ENCODE assay signal across 21 cellular contexts in the genomic region with DNA sequence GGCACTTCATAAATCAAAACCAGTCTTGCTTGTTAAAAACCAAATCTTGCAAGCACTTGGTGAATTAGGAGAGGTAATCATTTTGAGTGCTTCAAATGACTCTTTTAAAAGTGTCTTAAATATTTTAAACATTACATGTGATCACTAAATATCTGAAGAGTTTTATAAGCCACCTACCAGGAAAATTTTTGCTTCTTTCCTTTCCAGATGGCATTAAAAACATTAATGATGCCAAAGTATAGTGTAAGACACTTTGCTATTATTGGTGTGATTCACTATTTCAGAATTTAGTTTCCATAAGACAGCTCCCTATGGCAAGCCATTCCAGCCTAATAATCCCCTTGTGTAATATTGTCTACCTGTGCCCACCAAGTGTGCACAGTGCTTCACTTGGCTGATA.
"Had no signal": no experiment of that assay in that cellular context is flagged by ENCODE, and none has a peak within 500 bp of the region (broad histone marks: within the 10 kb centered on the region; RNA-seq: fewer than 3 reads in every experiment).

No MANE protein-coding gene starts in this region.

- H3K4me3 ChIP-seq: MG63, PC-9 had no signal

- H3K27ac ChIP-seq: PC-9 had no signal

- ATAC-seq: HepG2 had no signal

- DNase-seq: IMR-90; Karpas-422; KG1; MG63; NCI-H1092 treated with DMSO at 0.1 percent for 48 hours; NCI-H1436; NCI-H187; NCI-H2029; NCI-H2081 treated with DMSO at 0.1 percent for 48 hours; NCI-H2171; NCI-H345; NCI-H510A; NCI-H524 treated with DMSO at 0.1 percent for 48 hours; NCI-H69; NCI-H774; NK-92 treated with Interleukin-12 subunit alpha and Interleukin-12 subunit beta, amount 100 ng/mL, for 24 hours; PC-9; RPMI8226; SHP77 had no signal

- H3K27me3 ChIP-seq: MG63 had no signal

- FAIRE-seq: HepG2, RCC 7860 had no signal
